ENCODE assay signal across 13 cellular contexts in the genomic region with DNA sequence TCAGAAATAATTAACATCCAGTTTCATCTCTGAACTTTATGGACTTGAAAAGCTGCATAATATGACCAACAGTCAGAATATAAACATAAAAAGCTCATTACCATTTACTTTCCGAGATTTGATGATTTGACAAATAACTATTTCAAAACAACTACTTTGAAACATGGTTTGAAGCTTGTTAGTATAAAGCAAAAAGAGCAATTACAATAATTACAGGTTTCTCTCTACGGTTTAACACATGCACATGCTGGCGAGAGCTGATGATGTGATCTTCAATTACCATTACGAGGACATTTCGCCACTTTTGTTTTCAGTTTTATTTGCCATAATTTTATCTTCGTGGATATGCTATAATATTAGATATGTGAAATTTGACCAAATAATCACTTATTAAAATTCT.
DNase-seq lines count a peak whose midpoint lies in the region; ATAC-seq and TF ChIP-seq lines count a peak whose summit lies in the region.
"Had no signal": no experiment of that assay in that cellular context is flagged by ENCODE, and none has a peak within 500 bp of the region (broad histone marks: within the 10 kb centered on the region; RNA-seq: fewer than 3 reads in every experiment).

No MANE protein-coding gene starts in this region.

- H3K27me3 Mint-ChIP-seq in T-helper 2 cell treated with Interferon-gamma antibody and Interleukin-4, amounts not matched to agents 5 μg/mL and 100 μg/mL, for 36 hours (ENCODE audit: low read depth), result peaks cover 52% of the 10 kb centered on the region

- 52 to 68% methylated on average over 6 of the region's 6 CpGs for WGBS in gastroesophageal sphincter (ENCODE audit: low coverage in 1 of 2), 2 donors
- WGBS in thyroid gland, 2 donors, result 72 to 76% methylated on average over 6 of the region's 6 CpGs

- peaks cover 11% of the 10 kb centered on the region for H3K4me1 Mint-ChIP-seq in T-helper 2 cell treated with Interferon-gamma antibody and Interleukin-4, amounts not matched to agents 5 μg/mL and 100 μg/mL, for 36 hours (ENCODE audit: low read depth)

- peak; percentile 73 for DNase-seq in NCI-H2227 treated with DMSO at 0.1 percent for 48 hours (lab: John Stamatoyannopoulos, UW)
- no peak for DNase-seq in NCI-H2227 (lab: John Stamatoyannopoulos, UW; ENCODE audit: unreplicated experiment)
- peak; percentile 61 for DNase-seq in NCI-H748 treated with DMSO at 0.1 percent for 48 hours (lab: John Stamatoyannopoulos, UW)
- no peak for DNase-seq in thyroid gland
- DNase-seq in Ammon's horn (ENCODE audit: low spot score), result no peak
- no peak for DNase-seq in T-helper 2 cell treated with Interferon-gamma antibody and Interleukin-4, amounts not matched to agents 5 μg/mL and 100 μg/mL, for 36 hours (ENCODE audit: low spot score)
- DNase-seq: activated naive CD4-positive, alpha-beta T cell treated with anti-CD3 and anti-CD28 coated beads for 36 hours; KG1; OCI-M1 had no signal

- H3K27ac ChIP-seq in gastroesophageal sphincter (peak overlapping the region in 3 of 4 donors; percentile 46 to 94 (median 94)), thyroid gland (peak overlapping the region; percentile 86 to 94 (median 91))
- H3K27ac ChIP-seq: VCaP had no signal

- H3K4me3 ChIP-seq in gastroesophageal sphincter (peak overlapping the region in 1 of 2 donors; percentile 8), thyroid gland (replicated peaks in 1 of 3) (no peak overlapping the region)
- H3K4me3 ChIP-seq: lung had no signal

- intact Hi-C loops in thyroid gland (cut with DNase I), result no loop called here

- TF ChIP-seq CTCF in gastroesophageal sphincter (IDR thresholded peaks at IDR 0.05) (no peak), thyroid gland (IDR thresholded peaks at IDR 0.05) (no peak)

- no peak for TF ChIP-seq EP300 in gastroesophageal sphincter (IDR thresholded peaks at IDR 0.05)

- ATAC-seq in gastroesophageal sphincter (no peak), GM21390 (IDR thresholded peaks at IDR 0.05; ENCODE audit: unreplicated experiment) (no peak)

- no peak overlapping the region for H3K27ac Mint-ChIP-seq in T-helper 2 cell treated with Interferon-gamma antibody and Interleukin-4, amounts not matched to agents 5 μg/mL and 100 μg/mL, for 36 hours
- H3K27ac Mint-ChIP-seq: activated naive CD4-positive, alpha-beta T cell treated with anti-CD3 and anti-CD28 coated beads for 36 hours had no signal

- H3K36me3 Mint-ChIP-seq in T-helper 2 cell treated with Interferon-gamma antibody and Interleukin-4, amounts not matched to agents 5 μg/mL and 100 μg/mL, for 36 hours (ENCODE audit: low read depth), result no peaks in the 10 kb centered on the region

- H3K4me3 Mint-ChIP-seq in T-helper 2 cell treated with Interferon-gamma antibody and Interleukin-4, amounts not matched to agents 5 μg/mL and 100 μg/mL, for 36 hours, result no peak overlapping the region
- H3K4me3 Mint-ChIP-seq: activated naive CD4-positive, alpha-beta T cell treated with anti-CD3 and anti-CD28 coated beads for 36 hours had no signal

- H3K27me3 ChIP-seq in gastroesophageal sphincter (no peaks in the 10 kb centered on the region), thyroid gland (no peaks in the 10 kb centered on the region)

- H3K9me3 Mint-ChIP-seq in T-helper 2 cell treated with Interferon-gamma antibody and Interleukin-4, amounts not matched to agents 5 μg/mL and 100 μg/mL, for 36 hours, result no peaks in the 10 kb centered on the region
- H3K9me3 Mint-ChIP-seq: activated naive CD4-positive, alpha-beta T cell treated with anti-CD3 and anti-CD28 coated beads for 36 hours had no signal

- no peak for TF ChIP-seq POLR2A in gastroesophageal sphincter (IDR thresholded peaks at IDR 0.05)
- no peak for TF ChIP-seq POLR2A in thyroid gland (IDR thresholded peaks at IDR 0.05)

- H3K4me1 ChIP-seq in gastroesophageal sphincter (peaks cover 0 to 79% (median 6%) of the 10 kb centered on the region in 3 donors), thyroid gland (peaks cover 11 to 23% of the 10 kb centered on the region in 2 donors)

- no peaks in the 10 kb centered on the region for H3K9me3 ChIP-seq in gastroesophageal sphincter
- H3K9me3 ChIP-seq in thyroid gland, result no peaks in the 10 kb centered on the region

- H3K36me3 ChIP-seq in gastroesophageal sphincter, result no peaks in the 10 kb centered on the region
- no peaks in the 10 kb centered on the region for H3K36me3 ChIP-seq in thyroid gland

Comparison
In these comparisons a context has a peak if more than half of its experiments do, and no peak if none do; other contexts are left out.
1. DNase-seq: peak in NCI-H2227 treated with DMSO at 0.1 percent for 48 hours (single experiment) and NCI-H748 treated with DMSO at 0.1 percent for 48 hours (single experiment); none in NCI-H2227 (single experiment), thyroid gland (0 of 2), Ammon's horn (single experiment) and T-helper 2 cell treated with Interferon-gamma antibody and Interleukin-4, amounts not matched to agents 5 μg/mL and 100 μg/mL, for 36 hours (single experiment).